In genomic region chr19:5904302-5905071, GRCh38 we compare ENCODE assay signal across 8 cellular contexts. TPM values are rescaled to one million over a fixed set of nuclear protein-coding genes. Genes with fewer than 3 reads are reported as not detected.
A peak's percentile ranks its signal among the peaks of the same experiment; 100 is the strongest.
DNase-seq lines count a peak whose midpoint lies in the region; ATAC-seq and TF ChIP-seq lines count a peak whose summit lies in the region.

TSS of gene VMAC (plus strand) at chr19:5904872. CDS start at chr19:5904891, 19 bp downstream.

- H2BK15ac ChIP-seq in H9 (ENCODE audit: low read depth, low read length): no peak within 1 kb of the TSS

- TF ChIP-seq CTCF in H9 (conservative IDR thresholded peaks at IDR 0.05) (no peak), nephron (IDR thresholded peaks at IDR 0.05; ENCODE audit: unreplicated experiment in 3 of 3) (no peak)

- no peak within 1 kb of the TSS for H2BK20ac ChIP-seq in H9 (ENCODE audit: low read depth, low read length, poor library complexity, severe bottlenecking)

- H2BK5ac ChIP-seq in H9 (ENCODE audit: insufficient read length, low read length): no peak within 1 kb of the TSS

- peaks cover 3% of the 10 kb centered on the region for H3K23me2 ChIP-seq in H9 (ENCODE audit: insufficient read length, low read depth, low read length, poor library complexity, severe bottlenecking)

- H3K36me3 ChIP-seq in ES-I3 (ENCODE audit: insufficient read depth, low read length): no peaks in the 10 kb centered on the region

- peak within 1 kb of the TSS; percentile 98 to 99 (median 99) for H3K27ac Mint-ChIP-seq in H9
- peak within 1 kb of the TSS; percentile 79 to 99 (median 97) for H3K27ac Mint-ChIP-seq in nephron

- H2BK120ac ChIP-seq in H9 (ENCODE audit: low read depth, low read length, poor library complexity, severe bottlenecking): no peak within 1 kb of the TSS

- H3K4me2 ChIP-seq in H9 (ENCODE audit: insufficient read depth, insufficient read length, low read length): peak within 1 kb of the TSS; percentile 89

- H3K36me3 Mint-ChIP-seq in H9 (ENCODE audit: insufficient read depth in 1 of 3, low read depth in 3 of 3): peaks cover 10 to 17% (median 12%) of the 10 kb centered on the region in 3 experiments
- peaks cover 14% of the 10 kb centered on the region for H3K36me3 Mint-ChIP-seq in nephron (ENCODE audit: low read depth)

- H3K9me3 Mint-ChIP-seq in H9 (no peaks in the 10 kb centered on the region), nephron (no peaks in the 10 kb centered on the region)

- H3K14ac ChIP-seq in H9 (ENCODE audit: insufficient read depth, low read length): peak within 1 kb of the TSS; percentile 85; the same call in 1 of the 2 replicates

- H3K9me3 ChIP-seq in ES-I3 (ENCODE audit: control insufficient read depth, insufficient read depth, low read length) (no peaks in the 10 kb centered on the region), H9 (ENCODE audit: control insufficient read depth, low read depth, low read length) (no peaks in the 10 kb centered on the region)

- H4K8ac ChIP-seq in H9 (replicated peaks; ENCODE audit: insufficient read length, low read depth, low read length): no peak within 1 kb of the TSS

- H2BK12ac ChIP-seq in H9 (ENCODE audit: insufficient read length, low read depth, low read length): no peak within 1 kb of the TSS

- H2AFZ ChIP-seq in H9 (ENCODE audit: low read length): no peak within 1 kb of the TSS

- H3K27me3 Mint-ChIP-seq in H9 (ENCODE audit: low read depth) (no peaks in the 10 kb centered on the region), nephron (ENCODE audit: low read depth) (no peaks in the 10 kb centered on the region)

- H3K4ac ChIP-seq in H9 (ENCODE audit: low read depth, low read length): no peak within 1 kb of the TSS

- no peaks in the 10 kb centered on the region for H4K20me1 ChIP-seq in H9 (ENCODE audit: control insufficient read depth, insufficient read depth, insufficient read length)

- no CpG with 5 or more reads among the region's 64 CpGs for whole genome bisulfite sequencing in H9 (ENCODE audit: extremely low coverage, insufficient read length, low lambda C conversion rate)

- no peak within 1 kb of the TSS for H3K56ac ChIP-seq in H9 (ENCODE audit: insufficient read length, low read depth, low read length)

- no peak within 1 kb of the TSS for H4K5ac ChIP-seq in H9 (ENCODE audit: insufficient read length, low read depth, low read length)

- peak within 1 kb of the TSS; percentile 88 for H3K18ac ChIP-seq in H9 (ENCODE audit: insufficient read length, low read depth, low read length)

- peak; percentile 89 for ATAC-seq in stimulated activated naive CD8-positive, alpha-beta T cell treated with anti-CD3 and anti-CD28 coated beads, Interleukin-15, Interleukin-2, amounts not matched to agents 100 U/mL and 50 U/mL, for 24 hours

- H3K4me3 Mint-ChIP-seq in H9: peak within 1 kb of the TSS; percentile 98 to 99
- H3K4me3 Mint-ChIP-seq in nephron: peak within 1 kb of the TSS; percentile 86 to 98 (median 89)

- H2AK5ac ChIP-seq in H9 (ENCODE audit: insufficient read length, low read length): no peak within 1 kb of the TSS

- peak within 1 kb of the TSS; percentile 49 for H3K27ac ChIP-seq in H9 (ENCODE audit: insufficient read length, low read depth, low read length)

- no peaks in the 10 kb centered on the region; the same call in 1 of the 2 replicates for H3K27me3 ChIP-seq in H9 (ENCODE audit: insufficient read depth, low read length)

- H3K79me2 ChIP-seq in H9 (ENCODE audit: insufficient read depth, low read length): peaks cover 18% of the 10 kb centered on the region; the same call in 1 of the 2 replicates

- TF ChIP-seq POLR2A in Raji (IDR thresholded peaks at IDR 0.05; ENCODE audit: insufficient read depth, low read depth, low read length): peak; percentile 69; the same call in 1 of the 2 replicates

- peak within 1 kb of the TSS; percentile 97 for H3K9ac ChIP-seq in ES-I3 (ENCODE audit: low read depth, low read length)
- H3K9ac ChIP-seq in H9 (ENCODE audit: extremely low read depth, insufficient read length, low read length): peak within 1 kb of the TSS; percentile 69

- peaks cover 2 to 5% of the 10 kb centered on the region in 2 experiments; a peak in 3 of 4 replicates for H3K4me1 Mint-ChIP-seq in H9
- peaks cover 11% of the 10 kb centered on the region for H3K4me1 Mint-ChIP-seq in nephron

- no peak within 1 kb of the TSS for H3T11ph ChIP-seq in H9 (ENCODE audit: low read length)

- H3K4me1 ChIP-seq in ES-I3 (ENCODE audit: insufficient read depth, low read length): no peaks in the 10 kb centered on the region
- H3K4me1 ChIP-seq in H9 (ENCODE audit: insufficient read depth, low read length): no peaks in the 10 kb centered on the region

- H3K23ac ChIP-seq in H9 (ENCODE audit: insufficient read length, low read depth, low read length): no peak within 1 kb of the TSS

- H4K91ac ChIP-seq in H9 (ENCODE audit: insufficient read length, low read depth, low read length): no peak within 1 kb of the TSS

- H3K79me1 ChIP-seq in H9 (ENCODE audit: insufficient read depth, low read depth, low read length, poor library complexity, severe bottlenecking): peaks cover 3% of the 10 kb centered on the region

- DNase-seq in H9 (peak; percentile 100), M059J (ENCODE audit: low read depth) (peak; percentile 100), activated gamma-delta T cell (lab: John Stamatoyannopoulos, UW) (peak; percentile 97), fibroblast of the conjunctiva (ENCODE audit: low read depth) (peak; percentile 100)
- peak; percentile 99 for DNase-seq in stimulated activated naive CD8-positive, alpha-beta T cell treated with anti-CD3 and anti-CD28 coated beads, Interleukin-15, Interleukin-2, amounts not matched to agents 100 U/mL and 50 U/mL, for 24 hours

RNA-seq across cellular contexts. Expression of gene VMAC, which starts in this region (rescaled TPM):
- total RNA-seq in H9 (2021): 1.9 and 2.2 TPM in 2 replicates
- total RNA-seq in M059J (2014; rRNA removed; shearing (Covaris generic)): 1.6 and 4.4 TPM in 2 replicates

Comparison
In these comparisons a context has a peak if more than half of its experiments do, and no peak if none do; other contexts are left out.
1. Peak in every context shown above with its lines: DNase-seq, ATAC-seq and H3K27ac ChIP-seq.